In the genomic region with DNA sequence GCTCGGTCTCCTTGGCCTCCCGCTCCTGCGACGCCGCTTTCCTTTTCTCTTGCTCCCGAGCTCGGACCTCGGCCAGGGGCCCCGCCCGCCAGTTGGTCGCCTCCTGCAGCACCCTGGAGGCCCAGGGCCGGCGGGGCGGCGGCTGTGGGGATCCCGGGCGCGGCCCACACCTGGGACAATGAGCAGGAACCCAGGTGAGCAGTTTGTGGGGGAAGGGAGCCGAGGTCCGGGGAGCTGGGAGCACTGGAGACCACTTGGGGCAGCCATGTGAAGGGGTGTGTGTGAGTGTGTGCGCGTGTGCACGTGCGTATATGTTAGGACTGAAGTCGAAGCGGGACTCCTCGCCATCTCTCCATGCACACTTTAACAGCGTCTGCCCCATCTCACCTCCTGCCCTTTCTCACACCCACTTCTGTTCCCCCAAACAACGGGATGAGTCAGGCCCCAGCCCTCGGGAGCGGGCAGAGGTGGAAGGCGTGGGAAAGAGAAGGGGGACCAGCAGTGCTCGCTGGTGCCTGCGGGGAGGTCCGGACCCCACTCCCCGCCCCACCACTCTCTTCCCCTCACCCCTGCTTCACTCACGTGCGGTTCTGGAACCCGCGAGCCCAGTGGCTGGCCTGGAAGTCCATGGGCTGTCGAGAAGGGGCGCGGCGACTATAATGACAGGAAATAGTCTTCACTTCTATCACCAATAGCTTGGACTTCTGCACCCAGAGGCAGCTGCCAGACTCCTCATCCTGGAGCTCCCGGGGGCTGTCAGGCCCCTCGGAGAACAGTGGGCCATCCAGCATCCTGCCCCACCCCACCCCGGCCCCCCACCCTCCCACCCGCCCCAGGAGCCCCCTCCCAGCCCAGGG, we compare ENCODE assay signal across 6 cellular contexts.
DNase-seq lines count a peak whose midpoint lies in the region; ATAC-seq lines count a peak whose summit lies in the region.

No MANE protein-coding gene starts in this region.

- peak; percentile 42 for DNase-seq in activated T-cell treated with anti-CD3 and anti-CD28 coated beads, Interleukin-2, amount 50 U/mL, for 1 hour
- no peak for DNase-seq in activated T-cell treated with anti-CD3 and anti-CD28 coated beads for 4 hours
- DNase-seq in activated CD4-positive, alpha-beta T cell treated with anti-CD3 and anti-CD28 coated beads for 48 hours = peak; percentile 42
- DNase-seq in islet precursor cell = peak; percentile 80

- ATAC-seq in HG02938 (IDR thresholded peaks at IDR 0.05; ENCODE audit: unreplicated experiment) (no peak), HG03460 (IDR thresholded peaks at IDR 0.05; ENCODE audit: unreplicated experiment) (no peak)
